ENCODE assay signal across 8 cellular contexts in genomic region chr12:122752464-122753212, GRCh38. TPM values are rescaled to one million over a fixed set of nuclear protein-coding genes. Genes with fewer than 3 reads are reported as not detected.
DNase-seq lines count a peak whose midpoint lies in the region; ATAC-seq and TF ChIP-seq lines count a peak whose summit lies in the region.

DENR (plus strand) TSS chr12:122752824; CDS start chr12:122753702, 878 bp downstream.

- H3K27me3 Mint-ChIP-seq in activated B cell treated with CpG ODN at 0.5 μM for 24 hours (no peaks in the 10 kb centered on the region), immature natural killer cell (ENCODE audit: low read depth in 3 of 3) (peaks cover 0 to 7% (median 5%) of the 10 kb centered on the region in 3 donors)

- DNase-seq in AG09319 (ENCODE audit: extremely low read depth, low read depth) (peak; percentile 86), NCI-H226 (peak; percentile 93), activated B cell treated with CpG ODN at 0.5 μM for 24 hours (peak; percentile 99), caudate nucleus (lab: John Stamatoyannopoulos, UW) (peak; percentile 22 to 98 (median 94)), immature natural killer cell (peak; percentile 99), smooth muscle cell of the brain vasculature (ENCODE audit: low read depth, low spot score) (peak; percentile 82)

- peak; percentile 96 for TF ChIP-seq POLR2A in GM18951 (IDR thresholded peaks at IDR 0.05; ENCODE audit: extremely low read depth, insufficient read depth, insufficient read length)

- H3K4me1 Mint-ChIP-seq in activated B cell treated with CpG ODN at 0.5 μM for 24 hours (peaks cover 46% of the 10 kb centered on the region), immature natural killer cell (peaks cover 32 to 58% of the 10 kb centered on the region in 2 donors)

- peak within 1 kb of the TSS; percentile 92 for H3K27ac Mint-ChIP-seq in activated B cell treated with CpG ODN at 0.5 μM for 24 hours
- peak within 1 kb of the TSS; percentile 91 to 96 (median 96) for H3K27ac Mint-ChIP-seq in immature natural killer cell

- H3K9me3 Mint-ChIP-seq in activated B cell treated with CpG ODN at 0.5 μM for 24 hours (no peaks in the 10 kb centered on the region), immature natural killer cell (no peaks in the 10 kb centered on the region)

- H3K36me3 Mint-ChIP-seq in activated B cell treated with CpG ODN at 0.5 μM for 24 hours (ENCODE audit: low read depth) (peaks cover 49% of the 10 kb centered on the region), immature natural killer cell (peaks cover 22 to 32% (median 26%) of the 10 kb centered on the region in 3 donors)

- CTCF ChIA-PET in activated B cell treated with CpG ODN at 0.5 μM for 24 hours (lab: Charles Lee): interaction anchor here (0.6 to 2.0 kb wide), 9 partner anchors 9 to 122 kb away, joined by 3 to 27 read pairs (median 3); no protein-coding TSS in a partner anchor

- H3K4me3 Mint-ChIP-seq in activated B cell treated with CpG ODN at 0.5 μM for 24 hours: peak within 1 kb of the TSS; percentile 91
- peak within 1 kb of the TSS; percentile 93 to 98 (median 97) for H3K4me3 Mint-ChIP-seq in immature natural killer cell

- ATAC-seq in HG03196 (IDR thresholded peaks at IDR 0.05; ENCODE audit: unreplicated experiment): peak; percentile 95
- peak; percentile 92 for ATAC-seq in activated B cell treated with CpG ODN at 0.5 μM for 24 hours (ENCODE audit: low read depth)

- H3K27ac ChIP-seq in caudate nucleus (ENCODE audit: low read depth, low read length): peak within 1 kb of the TSS; percentile 74

- POLR2A ChIA-PET in activated B cell treated with CpG ODN at 0.5 μM for 24 hours (lab: Charles Lee): interaction anchor here (0.6 to 3.0 kb wide), 8 partner anchors 22 to 350 kb away, joined by 3 to 16 read pairs (median 6); partner anchors contain the start of genes CCDC62, KNTC1, RSRC2 and ZCCHC8

- in situ Hi-C loops in GM18951 (cut with MboI; ENCODE audit: low sequenced_read_pairs, unreplicated experiment): no loop called here

- intact Hi-C loops in activated B cell treated with CpG ODN at 0.5 μM for 24 hours (cut with micrococcal nuclease): loop anchor here (1.0 to 10.0 kb wide), 9 partner anchors 22 to 486 kb away; partner anchors contain the start of genes CCDC62, KNTC1, MPHOSPH9 and MTRFR

- TF ChIP-seq CTCF in AG09319 (IDR thresholded peaks at IDR 0.05; ENCODE audit: low read depth, low read length) (peak; percentile 93), activated B cell treated with CpG ODN at 0.5 μM for 24 hours (IDR thresholded peaks at IDR 0.05) (no peak)

RNA-seq across cellular contexts. Expression of gene DENR, which starts in this region (rescaled TPM):
- total RNA-seq in activated B cell treated with CpG ODN at 0.5 μM for 24 hours: 50.5 and 53.3 TPM in 2 replicates
- polyA plus RNA-seq in immature natural killer cell: 10 to 100 TPM; 66.2 to 81.1 (median 68.7) TPM

Comparison
In these comparisons a context has a peak if more than half of its experiments do, and no peak if none do; other contexts are left out.
1. Peak in every context shown above with its lines: DNase-seq, ATAC-seq and H3K27ac ChIP-seq.